12 cellular contexts compared by ENCODE assay signal in genomic region chr12:110733857-110734373, GRCh38. TPM values are rescaled to one million over a fixed set of nuclear protein-coding genes. Genes with fewer than 3 reads are reported as not detected.
DNase-seq lines count a peak whose midpoint lies in the region; ATAC-seq and TF ChIP-seq lines count a peak whose summit lies in the region.
"Had no signal": no experiment of that assay in that cellular context is flagged by ENCODE, and none has a peak within 500 bp of the region (broad histone marks: within the 10 kb centered on the region; RNA-seq: fewer than 3 reads in every experiment).

No MANE protein-coding gene starts in this region.

- H3K27me3 Mint-ChIP-seq in activated CD4-positive, alpha-beta T cell treated with anti-CD3 and anti-CD28 coated beads for 36 hours = no peaks in the 10 kb centered on the region
- no peaks in the 10 kb centered on the region for H3K27me3 Mint-ChIP-seq in brain

- peaks cover 45% of the 10 kb centered on the region for H3K4me1 ChIP-seq in parathyroid adenoma

- H3K4me1 Mint-ChIP-seq in activated CD4-positive, alpha-beta T cell treated with anti-CD3 and anti-CD28 coated beads for 36 hours = peaks cover 81% of the 10 kb centered on the region
- H3K4me1 Mint-ChIP-seq in brain = peaks cover 68% of the 10 kb centered on the region

- TF ChIP-seq CTCF in brain (conservative IDR thresholded peaks at IDR 0.05) = no peak
- TF ChIP-seq CTCF in parathyroid adenoma (IDR thresholded peaks at IDR 0.05) = no peak

- H3K4me3 ChIP-seq in parathyroid adenoma (ENCODE audit: low read depth, low read length) = no peak overlapping the region

- H3K4me2 ChIP-seq in parathyroid adenoma (ENCODE audit: low read length) = peak overlapping the region; percentile 56

- H3K36me3 ChIP-seq in parathyroid adenoma (ENCODE audit: control insufficient read depth, insufficient read depth, low read length) = no peaks in the 10 kb centered on the region

- DNase-seq in activated CD4-positive, alpha-beta T cell treated with anti-CD3 and anti-CD28 coated beads for 36 hours = no peak
- no peak for DNase-seq in activated CD4-positive, alpha-beta T cell treated with anti-CD3 and anti-CD28 coated beads for 4 hours
- peak; percentile 65 for DNase-seq in NCI-H345 (lab: John Stamatoyannopoulos, UW)
- no peak for DNase-seq in UCSD-AML1 (lab: John Stamatoyannopoulos, UW; ENCODE audit: unreplicated experiment)
- DNase-seq in HuH-7.5 (ENCODE audit: low spot score) = no peak
- DNase-seq: KBM-7; midbrain; retina; stimulated activated CD4-positive, alpha-beta T cell treated with anti-CD3 and anti-CD28 coated beads, Interleukin-4, amount 100 ng/mL, for 24 hours had no signal

- CTCF ChIA-PET in activated CD4-positive, alpha-beta T cell treated with anti-CD3 and anti-CD28 coated beads for 36 hours (lab: Charles Lee) = interaction anchor here (0.7 to 1.6 kb wide), 3 partner anchors 11 to 284 kb away, joined by 3 read pairs; partner anchors contain the start of gene ARPC3

- H3K27ac ChIP-seq in parathyroid adenoma = peak overlapping the region; percentile 55

- ATAC-seq in activated CD4-positive, alpha-beta T cell treated with anti-CD3 and anti-CD28 coated beads for 36 hours = peak; percentile 22
- ATAC-seq in GM19351 (IDR thresholded peaks at IDR 0.05; ENCODE audit: unreplicated experiment) = no peak

- H3K79me2 ChIP-seq in parathyroid adenoma = peaks cover 40% of the 10 kb centered on the region

- H3K27me3 ChIP-seq in parathyroid adenoma (ENCODE audit: control insufficient read depth, insufficient read depth, low read length) = no peaks in the 10 kb centered on the region

- peak overlapping the region; percentile 4 for H3K4me3 Mint-ChIP-seq in activated CD4-positive, alpha-beta T cell treated with anti-CD3 and anti-CD28 coated beads for 36 hours
- peak overlapping the region in 2 of 5 experiments; percentile 46 to 66 for H3K4me3 Mint-ChIP-seq in brain

- H3K9me3 Mint-ChIP-seq in activated CD4-positive, alpha-beta T cell treated with anti-CD3 and anti-CD28 coated beads for 36 hours (ENCODE audit: low read depth) = no peaks in the 10 kb centered on the region
- peaks cover 0 to 4% (median 0%) of the 10 kb centered on the region in 5 experiments for H3K9me3 Mint-ChIP-seq in brain

- H3K36me3 Mint-ChIP-seq in activated CD4-positive, alpha-beta T cell treated with anti-CD3 and anti-CD28 coated beads for 36 hours (ENCODE audit: low read depth) = peaks cover 66% of the 10 kb centered on the region
- peaks cover 68% of the 10 kb centered on the region for H3K36me3 Mint-ChIP-seq in brain

- H2AFZ ChIP-seq in parathyroid adenoma = no peak overlapping the region

- no peaks in the 10 kb centered on the region for H3K9me3 ChIP-seq in parathyroid adenoma (ENCODE audit: control insufficient read depth, low read length)

- intact Hi-C loops in activated CD4-positive, alpha-beta T cell treated with anti-CD3 and anti-CD28 coated beads for 36 hours (cut with DNase I, micrococcal nuclease) = no loop called here

- POLR2A ChIA-PET in activated CD4-positive, alpha-beta T cell treated with anti-CD3 and anti-CD28 coated beads for 36 hours (lab: Charles Lee) = interaction anchor here (0.6 kb wide), 1 partner anchor 1220 kb away, joined by 4 read pairs; no protein-coding TSS in a partner anchor

- no peak overlapping the region for H3K9ac ChIP-seq in parathyroid adenoma

- H3K27ac Mint-ChIP-seq in activated CD4-positive, alpha-beta T cell treated with anti-CD3 and anti-CD28 coated beads for 36 hours = peak overlapping the region; percentile 6
- H3K27ac Mint-ChIP-seq in brain = peak overlapping the region in 4 of 5 experiments; percentile 14 to 55 (median 38)

RNA-seq across cellular contexts. Expression of gene PPP1CC, which starts 8.8 kb away (rescaled TPM):
- total RNA-seq in activated CD4-positive, alpha-beta T cell treated with anti-CD3 and anti-CD28 coated beads for 36 hours = 100 to 1,000 TPM; 201 to 283 TPM
- polyA plus RNA-seq in brain (ENCODE audit: insufficient read depth, low read depth, low replicate concordance) = 65.4 TPM

RNA-seq across cellular contexts. Expression of gene HVCN1, which starts 45.0 kb away (rescaled TPM):
- 1 to 10 TPM; 4.4 to 4.7 TPM for total RNA-seq in activated CD4-positive, alpha-beta T cell treated with anti-CD3 and anti-CD28 coated beads for 36 hours
- 7.7 TPM for polyA plus RNA-seq in brain (ENCODE audit: insufficient read depth, low read depth, low replicate concordance)
